8 cellular contexts compared by ENCODE assay signal in genomic region chr1:27556435-27556780, GRCh38. TPM values are rescaled to one million over a fixed set of nuclear protein-coding genes. Genes with fewer than 3 reads are reported as not detected.
DNase-seq lines count a peak whose midpoint lies in the region; ATAC-seq, FAIRE-seq and TF ChIP-seq lines count a peak whose summit lies in the region.

No MANE protein-coding gene starts in this region.

- no peaks in the 10 kb centered on the region for H3K9me3 ChIP-seq in CD8-positive, alpha-beta memory T cell (ENCODE audit: low read length)
- H3K9me3 ChIP-seq in esophagus muscularis mucosa (no peaks in the 10 kb centered on the region), psoas muscle (no peaks in the 10 kb centered on the region)

- no peak overlapping the region for H3K27ac ChIP-seq in CD8-positive, alpha-beta memory T cell (ENCODE audit: low read depth, low read length)
- H3K27ac ChIP-seq in RWPE1 (peak overlapping the region; percentile 98), esophagus muscularis mucosa (replicated peaks in 1 of 4) (peak overlapping the region; percentile 75 to 98 (median 89)), psoas muscle (peak overlapping the region; percentile 90)

- peak overlapping the region; percentile 20 to 90 (median 72) for H3K27ac Mint-ChIP-seq in CD8-positive, alpha-beta memory T cell

- no peaks in the 10 kb centered on the region for H3K27me3 ChIP-seq in CD8-positive, alpha-beta memory T cell (ENCODE audit: insufficient read depth, low read length, poor library complexity, severe bottlenecking)
- no peaks in the 10 kb centered on the region for H3K27me3 ChIP-seq in esophagus muscularis mucosa
- H3K27me3 ChIP-seq in psoas muscle (ENCODE audit: insufficient read depth in 3 of 3, low read length in 2 of 3) = no peaks in the 10 kb centered on the region

- ATAC-seq in psoas muscle = no peak
- ATAC-seq in GM18907 (IDR thresholded peaks at IDR 0.05; ENCODE audit: unreplicated experiment) = no peak

- no peaks in the 10 kb centered on the region for H3K9me3 Mint-ChIP-seq in CD8-positive, alpha-beta memory T cell

- peaks cover 18 to 32% (median 20%) of the 10 kb centered on the region in 3 donors for H3K4me1 Mint-ChIP-seq in CD8-positive, alpha-beta memory T cell

- no peak for DNase-seq in CD8-positive, alpha-beta memory T cell
- DNase-seq in RWPE1 (ENCODE audit: low spot score) (no peak), esophagus muscularis mucosa (ENCODE audit: extremely low spot score) (no peak), psoas muscle (no peak), NCI-H226 (no peak), NCI-H774 (lab: John Stamatoyannopoulos, UW) (no peak), RCC 7860 (ENCODE audit: low spot score) (no peak)

- no peak for FAIRE-seq in RCC 7860 (lab: Jason Lieb, UNC)

- H3K27me3 Mint-ChIP-seq in CD8-positive, alpha-beta memory T cell = no peaks in the 10 kb centered on the region

- no peak for TF ChIP-seq POLR2A in esophagus muscularis mucosa (IDR thresholded peaks at IDR 0.05; ENCODE audit: low read depth)

- peak overlapping the region in 5 of 7 donors; percentile 1 to 49 (median 24) for H3K4me3 Mint-ChIP-seq in CD8-positive, alpha-beta memory T cell

- POLR2A ChIA-PET in CD8-positive, alpha-beta memory T cell (lab: Charles Lee) = interaction anchor here (0.9 to 1.5 kb wide), 2 partner anchors 48 to 107 kb away, joined by 3 to 6 read pairs; no protein-coding TSS in a partner anchor
- POLR2A ChIA-PET in RWPE1 (lab: Yijun Ruan, JAX; ENCODE audit: low non-redundant PET) = interaction anchor here (0.9 kb wide), 1 partner anchor 47 kb away, joined by 5 read pairs; the partner anchor contains the start of gene AHDC1

- no peak for TF ChIP-seq EP300 in esophagus muscularis mucosa (IDR thresholded peaks at IDR 0.05)

- CTCF ChIA-PET in CD8-positive, alpha-beta memory T cell (lab: Charles Lee) = interaction anchor here (0.6 to 6.7 kb wide), 29 partner anchors 8 to 495 kb away, joined by 3 to 67 read pairs (median 4); partner anchors contain the start of genes AHDC1 and IFI6
- CTCF ChIA-PET in RWPE1 (lab: Yijun Ruan, JAX) = interaction anchor here (0.5 to 4.4 kb wide), 33 partner anchors 8 to 365 kb away, joined by 3 to 67 read pairs (median 4); partner anchors contain the start of genes AHDC1 and WASF2

- H3K36me3 ChIP-seq in CD8-positive, alpha-beta memory T cell (ENCODE audit: insufficient read depth, low read length) = no peaks in the 10 kb centered on the region
- H3K36me3 ChIP-seq in esophagus muscularis mucosa (peaks cover 15 to 33% (median 31%) of the 10 kb centered on the region in 4 donors), psoas muscle (ENCODE audit: insufficient read depth in 1 of 2, low read depth in 1 of 2) (peaks cover 0 to 47% of the 10 kb centered on the region in 2 donors)

- H3K4me1 ChIP-seq in CD8-positive, alpha-beta memory T cell (ENCODE audit: insufficient read depth, low read length) = peaks cover 26% of the 10 kb centered on the region
- H3K4me1 ChIP-seq in esophagus muscularis mucosa (peaks cover 64 to 82% (median 74%) of the 10 kb centered on the region in 4 donors), psoas muscle (peaks cover 64% of the 10 kb centered on the region)

- intact Hi-C loops in esophagus muscularis mucosa (cut with DNase I) (loop anchor here (2.0 kb wide), 1 partner anchor 50 kb away; no protein-coding TSS in a partner anchor), psoas muscle (cut with DNase I) (loop anchor here in 1 of 2 donors (5.0 kb wide), 1 partner anchor 46 kb away; the partner anchor contains the start of gene AHDC1)

- peaks cover 0 to 15% (median 5%) of the 10 kb centered on the region in 3 donors for H3K36me3 Mint-ChIP-seq in CD8-positive, alpha-beta memory T cell

- WGBS in esophagus muscularis mucosa = 55% methylated on average over 2 of the region's 2 CpGs
- WGBS in psoas muscle, 3 donors = 39 to 53% (median 48%) methylated on average over 2 of the region's 2 CpGs

- TF ChIP-seq CTCF in RWPE1 (conservative IDR thresholded peaks at IDR 0.05; ENCODE audit: low read depth) = no peak
- no peak for TF ChIP-seq CTCF in esophagus muscularis mucosa (IDR thresholded peaks at IDR 0.05)
- TF ChIP-seq CTCF in psoas muscle (IDR thresholded peaks at IDR 0.05) = no peak

- peak overlapping the region; percentile 36 for H3K4me3 ChIP-seq in CD8-positive, alpha-beta memory T cell (ENCODE audit: low read length)
- H3K4me3 ChIP-seq in esophagus muscularis mucosa (no peak overlapping the region), psoas muscle (no peak overlapping the region)

RNA-seq across cellular contexts. Expression of gene AHDC1, which starts 47.5 kb away (rescaled TPM):
- total RNA-seq in CD8-positive, alpha-beta memory T cell = 10 to 100 TPM; 11.5 TPM
- polyA plus RNA-seq in CD8-positive, alpha-beta memory T cell = 1.9 TPM
- total RNA-seq in esophagus muscularis mucosa (10 to 100 TPM; 14.7 to 54.3 (median 35.4) TPM), psoas muscle (10 to 100 TPM; 35.9 to 65.2 (median 59.0) TPM)
- polyA plus RNA-seq in psoas muscle = 10 to 100 TPM in 1 of 3 donors, 1 to 10 TPM in 2; 6.4 to 19.8 (median 9.7) TPM
